ENCODE assay signal across 9 cellular contexts in genomic region chr1:24322636-24323177, GRCh38. TPM values are rescaled to one million over a fixed set of nuclear protein-coding genes. Genes with fewer than 3 reads are reported as not detected.
DNase-seq lines count a peak whose midpoint lies in the region; ATAC-seq and TF ChIP-seq lines count a peak whose summit lies in the region.
"Had no signal": no experiment of that assay in that cellular context is flagged by ENCODE, and none has a peak within 500 bp of the region (broad histone marks: within the 10 kb centered on the region; RNA-seq: fewer than 3 reads in every experiment).

No MANE protein-coding gene starts in this region.

- H3K9me3 Mint-ChIP-seq in activated T-helper 1 cell treated with anti-CD3 and anti-CD28 coated beads, Interleukin-12 subunit alpha, Interleukin-12 subunit beta, Interleukin-2, Interleukin-4 antibody, amounts not matched to agents 30 ng/mL and 10 ng/mL and 1 ng/mL, durations not matched to agents 14 hours and 24 hours and 36 hours, result no peaks in the 10 kb centered on the region
- H3K9me3 Mint-ChIP-seq in stimulated activated effector memory CD8-positive, alpha-beta T cell treated with anti-CD3 and anti-CD28 coated beads, Interleukin-12 subunit alpha, Interleukin-12 subunit beta, amount 100 ng/mL, for 72 hours, result no peaks in the 10 kb centered on the region

- H3K36me3 ChIP-seq in HEK293 (ENCODE audit: control insufficient read depth in 2 of 2, insufficient read depth in 1 of 2, low read length in 2 of 2), result no peaks in the 10 kb centered on the region
- H3K36me3 ChIP-seq: adrenal gland had no signal

- peak overlapping the region; percentile 56 for H3K4me3 Mint-ChIP-seq in activated T-helper 1 cell treated with anti-CD3 and anti-CD28 coated beads, Interleukin-12 subunit alpha, Interleukin-12 subunit beta, Interleukin-2, Interleukin-4 antibody, amounts not matched to agents 30 ng/mL and 10 ng/mL and 1 ng/mL, durations not matched to agents 14 hours and 24 hours and 36 hours
- H3K4me3 Mint-ChIP-seq in stimulated activated effector memory CD8-positive, alpha-beta T cell treated with anti-CD3 and anti-CD28 coated beads, Interleukin-12 subunit alpha, Interleukin-12 subunit beta, amount 100 ng/mL, for 72 hours, result peak overlapping the region; percentile 79

- peak overlapping the region; percentile 93 for H3K27ac ChIP-seq in HEK293 (ENCODE audit: extremely low read depth, low read depth, low read length)

- H3K4me1 Mint-ChIP-seq in activated T-helper 1 cell treated with anti-CD3 and anti-CD28 coated beads, Interleukin-12 subunit alpha, Interleukin-12 subunit beta, Interleukin-2, Interleukin-4 antibody, amounts not matched to agents 30 ng/mL and 10 ng/mL and 1 ng/mL, durations not matched to agents 14 hours and 24 hours and 36 hours (ENCODE audit: low read depth), result peaks cover 48% of the 10 kb centered on the region
- H3K4me1 Mint-ChIP-seq in stimulated activated effector memory CD8-positive, alpha-beta T cell treated with anti-CD3 and anti-CD28 coated beads, Interleukin-12 subunit alpha, Interleukin-12 subunit beta, amount 100 ng/mL, for 72 hours, result peaks cover 42% of the 10 kb centered on the region

- H3K36me3 Mint-ChIP-seq in activated T-helper 1 cell treated with anti-CD3 and anti-CD28 coated beads, Interleukin-12 subunit alpha, Interleukin-12 subunit beta, Interleukin-2, Interleukin-4 antibody, amounts not matched to agents 30 ng/mL and 10 ng/mL and 1 ng/mL, durations not matched to agents 14 hours and 24 hours and 36 hours (ENCODE audit: low read depth), result no peaks in the 10 kb centered on the region
- H3K36me3 Mint-ChIP-seq in stimulated activated effector memory CD8-positive, alpha-beta T cell treated with anti-CD3 and anti-CD28 coated beads, Interleukin-12 subunit alpha, Interleukin-12 subunit beta, amount 100 ng/mL, for 72 hours, result peaks cover 5% of the 10 kb centered on the region

- DNase-seq in activated T-helper 1 cell treated with anti-CD3 and anti-CD28 coated beads, Interleukin-12 subunit alpha, Interleukin-12 subunit beta, Interleukin-2, Interleukin-4 antibody, amounts not matched to agents 30 ng/mL and 10 ng/mL and 1 ng/mL, durations not matched to agents 14 hours and 24 hours and 36 hours (ENCODE audit: low spot score), result no peak
- no peak for DNase-seq in stimulated activated effector memory CD8-positive, alpha-beta T cell treated with anti-CD3 and anti-CD28 coated beads, Interleukin-12 subunit alpha, Interleukin-12 subunit beta, amount 100 ng/mL, for 72 hours (ENCODE audit: low spot score in 2 of 2)
- no peak for DNase-seq in glomerular visceral epithelial cell (ENCODE audit: extremely low spot score)
- DNase-seq: NCI-H82 had no signal

- intact Hi-C loops in activated T-helper 1 cell treated with anti-CD3 and anti-CD28 coated beads, Interleukin-12 subunit alpha, Interleukin-12 subunit beta, Interleukin-2, Interleukin-4 antibody, amounts not matched to agents 30 ng/mL and 10 ng/mL and 1 ng/mL, durations not matched to agents 14 hours and 24 hours and 36 hours (cut with micrococcal nuclease), result loop anchor here (1.0 to 5.0 kb wide), 4 partner anchors 28 to 1585 kb away; partner anchors contain the start of gene STMN1

- POLR2A ChIA-PET in HEK293 (lab: Yijun Ruan, JAX), result interaction anchor here (1.0 to 2.3 kb wide), 9 partner anchors 8 to 121 kb away, joined by 3 to 13 read pairs (median 4); no protein-coding TSS in a partner anchor

- H3K9me3 ChIP-seq in HEK293 (ENCODE audit: control insufficient read depth, insufficient read depth, low read depth, low read length) (no peaks in the 10 kb centered on the region), iPS-18c (ENCODE audit: control insufficient read depth, insufficient read depth, low read length) (peaks cover 2% of the 10 kb centered on the region)
- H3K9me3 ChIP-seq: adrenal gland had no signal

- no peak for ATAC-seq in stimulated activated effector memory CD8-positive, alpha-beta T cell treated with anti-CD3 and anti-CD28 coated beads, Interleukin-12 subunit alpha, Interleukin-12 subunit beta, amount 100 ng/mL, for 72 hours
- no peak for ATAC-seq in HG03039 (IDR thresholded peaks at IDR 0.05; ENCODE audit: unreplicated experiment)
- no peak for ATAC-seq in HG03439 (IDR thresholded peaks at IDR 0.05; ENCODE audit: unreplicated experiment)

- no peak overlapping the region for H3K27ac Mint-ChIP-seq in activated T-helper 1 cell treated with anti-CD3 and anti-CD28 coated beads, Interleukin-12 subunit alpha, Interleukin-12 subunit beta, Interleukin-2, Interleukin-4 antibody, amounts not matched to agents 30 ng/mL and 10 ng/mL and 1 ng/mL, durations not matched to agents 14 hours and 24 hours and 36 hours
- H3K27ac Mint-ChIP-seq in stimulated activated effector memory CD8-positive, alpha-beta T cell treated with anti-CD3 and anti-CD28 coated beads, Interleukin-12 subunit alpha, Interleukin-12 subunit beta, amount 100 ng/mL, for 72 hours, result peak overlapping the region; percentile 76

- CTCF ChIA-PET in HEK293 (lab: Yijun Ruan, JAX), result interaction anchor here (0.6 to 7.5 kb wide), 5 partner anchors 9 to 638 kb away, joined by 3 to 54 read pairs (median 5); no protein-coding TSS in a partner anchor

- H3K4me1 ChIP-seq in HEK293 (ENCODE audit: control insufficient read depth, insufficient read depth, low read length), result peaks cover 21% of the 10 kb centered on the region

- H3K27me3 Mint-ChIP-seq in activated T-helper 1 cell treated with anti-CD3 and anti-CD28 coated beads, Interleukin-12 subunit alpha, Interleukin-12 subunit beta, Interleukin-2, Interleukin-4 antibody, amounts not matched to agents 30 ng/mL and 10 ng/mL and 1 ng/mL, durations not matched to agents 14 hours and 24 hours and 36 hours (ENCODE audit: insufficient read depth), result peaks cover 94% of the 10 kb centered on the region

- peak overlapping the region; percentile 40 for H3K4me3 ChIP-seq in HEK293 (ENCODE audit: low read depth, low read length)
- peak overlapping the region; percentile 67 for H3K4me3 ChIP-seq in iPS-18c (ENCODE audit: insufficient read depth, low read depth, low read length)

- no peak for TF ChIP-seq CTCF in HEK293 (tag by site-specific recombination; IDR thresholded peaks at IDR 0.05)

TF ChIP-seq in HEK293, 187 proteins besides CTCF, POLR2A, EP300 and RAD21 (continues in another document):
- TF ChIP-seq ZXDB (tag by site-specific recombination; IDR thresholded peaks at IDR 0.05) (no peak), YY1 (tag by site-specific recombination; IDR thresholded peaks at IDR 0.05) (0 out of 2 replicates have a peak, but pooled peaks have one; percentile 3), PRDM10 (tag by site-specific recombination; IDR thresholded peaks at IDR 0.05) (peak; percentile 43)
- TF ChIP-seq, protein P1, sequence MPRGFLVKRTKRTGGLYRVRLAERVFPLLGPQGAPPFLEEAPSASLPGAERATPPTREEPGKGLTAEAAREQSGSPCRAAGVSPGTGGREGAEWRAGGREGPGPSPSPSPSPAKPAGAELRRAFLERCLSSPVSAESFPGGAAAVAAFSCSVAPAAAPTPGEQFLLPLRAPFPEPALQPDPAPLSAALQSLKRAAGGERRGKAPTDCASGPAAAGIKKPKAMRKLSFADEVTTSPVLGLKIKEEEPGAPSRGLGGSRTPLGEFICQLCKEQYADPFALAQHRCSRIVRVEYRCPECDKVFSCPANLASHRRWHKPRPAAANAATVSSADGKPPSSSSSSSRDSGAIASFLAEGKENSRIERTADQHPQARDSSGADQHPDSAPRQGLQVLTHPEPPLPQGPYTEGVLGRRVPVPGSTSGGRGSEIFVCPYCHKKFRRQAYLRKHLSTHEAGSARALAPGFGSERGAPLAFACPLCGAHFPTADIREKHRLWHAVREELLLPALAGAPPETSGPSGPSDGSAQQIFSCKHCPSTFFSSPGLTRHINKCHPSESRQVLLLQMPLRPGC (tag by site-specific recombination; IDR thresholded peaks at IDR 0.05), result no peak
- TF ChIP-seq, protein P2, sequence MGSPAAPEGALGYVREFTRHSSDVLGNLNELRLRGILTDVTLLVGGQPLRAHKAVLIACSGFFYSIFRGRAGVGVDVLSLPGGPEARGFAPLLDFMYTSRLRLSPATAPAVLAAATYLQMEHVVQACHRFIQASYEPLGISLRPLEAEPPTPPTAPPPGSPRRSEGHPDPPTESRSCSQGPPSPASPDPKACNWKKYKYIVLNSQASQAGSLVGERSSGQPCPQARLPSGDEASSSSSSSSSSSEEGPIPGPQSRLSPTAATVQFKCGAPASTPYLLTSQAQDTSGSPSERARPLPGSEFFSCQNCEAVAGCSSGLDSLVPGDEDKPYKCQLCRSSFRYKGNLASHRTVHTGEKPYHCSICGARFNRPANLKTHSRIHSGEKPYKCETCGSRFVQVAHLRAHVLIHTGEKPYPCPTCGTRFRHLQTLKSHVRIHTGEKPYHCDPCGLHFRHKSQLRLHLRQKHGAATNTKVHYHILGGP (tag by site-specific recombination; IDR thresholded peaks at IDR 0.05), result no peak

RNA-seq across cellular contexts. Expression of gene GRHL3, which starts 3.5 kb away (rescaled TPM):
- not detected in 2 replicates for total RNA-seq in activated T-helper 1 cell treated with anti-CD3 and anti-CD28 coated beads, Interleukin-12 subunit alpha, Interleukin-12 subunit beta, Interleukin-2, Interleukin-4 antibody, amounts not matched to agents 30 ng/mL and 10 ng/mL and 1 ng/mL, durations not matched to agents 14 hours and 24 hours and 36 hours
